Comparison of ENCODE assay signal across 1 cellular context in the genomic region with DNA sequence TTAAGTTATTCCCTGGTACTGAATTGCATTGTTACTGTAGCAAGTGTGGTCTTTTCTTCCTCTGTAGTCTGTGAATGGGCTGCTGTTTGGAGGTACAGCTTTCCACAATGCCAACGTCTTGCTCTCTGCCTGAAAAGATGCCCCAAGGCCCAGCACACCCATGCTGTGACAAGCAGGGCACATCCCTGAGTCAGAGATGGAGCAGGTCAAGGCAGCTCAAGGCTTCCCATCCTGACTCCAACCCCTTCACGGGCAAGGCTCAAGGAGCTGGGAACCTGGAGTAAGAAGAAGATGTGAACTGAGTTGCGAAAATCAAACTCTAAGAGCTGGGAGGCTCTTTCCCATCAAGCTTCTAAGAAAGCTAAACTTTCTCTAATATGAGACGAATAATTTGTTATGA.
TF ChIP-seq lines count a peak whose summit lies in the region.

No MANE protein-coding gene starts in this region.

TF ChIP-seq in WTC11, 78 proteins besides CTCF, POLR2A, EP300 and RAD21 (continued from another document):
- TF ChIP-seq, protein P1, sequence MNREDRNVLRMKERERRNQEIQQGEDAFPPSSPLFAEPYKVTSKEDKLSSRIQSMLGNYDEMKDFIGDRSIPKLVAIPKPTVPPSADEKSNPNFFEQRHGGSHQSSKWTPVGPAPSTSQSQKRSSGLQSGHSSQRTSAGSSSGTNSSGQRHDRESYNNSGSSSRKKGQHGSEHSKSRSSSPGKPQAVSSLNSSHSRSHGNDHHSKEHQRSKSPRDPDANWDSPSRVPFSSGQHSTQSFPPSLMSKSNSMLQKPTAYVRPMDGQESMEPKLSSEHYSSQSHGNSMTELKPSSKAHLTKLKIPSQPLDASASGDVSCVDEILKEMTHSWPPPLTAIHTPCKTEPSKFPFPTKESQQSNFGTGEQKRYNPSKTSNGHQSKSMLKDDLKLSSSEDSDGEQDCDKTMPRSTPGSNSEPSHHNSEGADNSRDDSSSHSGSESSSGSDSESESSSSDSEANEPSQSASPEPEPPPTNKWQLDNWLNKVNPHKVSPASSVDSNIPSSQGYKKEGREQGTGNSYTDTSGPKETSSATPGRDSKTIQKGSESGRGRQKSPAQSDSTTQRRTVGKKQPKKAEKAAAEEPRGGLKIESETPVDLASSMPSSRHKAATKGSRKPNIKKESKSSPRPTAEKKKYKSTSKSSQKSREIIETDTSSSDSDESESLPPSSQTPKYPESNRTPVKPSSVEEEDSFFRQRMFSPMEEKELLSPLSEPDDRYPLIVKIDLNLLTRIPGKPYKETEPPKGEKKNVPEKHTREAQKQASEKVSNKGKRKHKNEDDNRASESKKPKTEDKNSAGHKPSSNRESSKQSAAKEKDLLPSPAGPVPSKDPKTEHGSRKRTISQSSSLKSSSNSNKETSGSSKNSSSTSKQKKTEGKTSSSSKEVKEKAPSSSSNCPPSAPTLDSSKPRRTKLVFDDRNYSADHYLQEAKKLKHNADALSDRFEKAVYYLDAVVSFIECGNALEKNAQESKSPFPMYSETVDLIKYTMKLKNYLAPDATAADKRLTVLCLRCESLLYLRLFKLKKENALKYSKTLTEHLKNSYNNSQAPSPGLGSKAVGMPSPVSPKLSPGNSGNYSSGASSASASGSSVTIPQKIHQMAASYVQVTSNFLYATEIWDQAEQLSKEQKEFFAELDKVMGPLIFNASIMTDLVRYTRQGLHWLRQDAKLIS (CRISPR knock-in tag; IDR thresholded peaks at IDR 0.05; ENCODE audit: borderline replicate concordance): no peak
- TF ChIP-seq SOX15 (CRISPR knock-in tag; IDR thresholded peaks at IDR 0.05) (no peak), ZNF232 (CRISPR knock-in tag; IDR thresholded peaks at IDR 0.05) (no peak), TEAD1 (CRISPR knock-in tag; IDR thresholded peaks at IDR 0.05) (no peak), KAT7 (CRISPR knock-in tag; IDR thresholded peaks at IDR 0.05; ENCODE audit: borderline replicate concordance) (no peak), ZBTB21 (CRISPR knock-in tag; IDR thresholded peaks at IDR 0.05; ENCODE audit: borderline replicate concordance) (no peak), TEAD4 (CRISPR knock-in tag; IDR thresholded peaks at IDR 0.05) (no peak), ZNF138 (CRISPR knock-in tag; conservative IDR thresholded peaks at IDR 0.05) (no peak), ZNF416 (CRISPR knock-in tag; IDR thresholded peaks at IDR 0.05) (no peak), NR1H2 (CRISPR knock-in tag; IDR thresholded peaks at IDR 0.05) (no peak), EMX1 (CRISPR knock-in tag; IDR thresholded peaks at IDR 0.05) (no peak), JUN (CRISPR knock-in tag; IDR thresholded peaks at IDR 0.05) (no peak), IRF2 (CRISPR knock-in tag; IDR thresholded peaks at IDR 0.05; ENCODE audit: borderline replicate concordance, low read depth) (no peak), PRRX2 (CRISPR knock-in tag; IDR thresholded peaks at IDR 0.05) (no peak)
- TF ChIP-seq, protein P2, sequence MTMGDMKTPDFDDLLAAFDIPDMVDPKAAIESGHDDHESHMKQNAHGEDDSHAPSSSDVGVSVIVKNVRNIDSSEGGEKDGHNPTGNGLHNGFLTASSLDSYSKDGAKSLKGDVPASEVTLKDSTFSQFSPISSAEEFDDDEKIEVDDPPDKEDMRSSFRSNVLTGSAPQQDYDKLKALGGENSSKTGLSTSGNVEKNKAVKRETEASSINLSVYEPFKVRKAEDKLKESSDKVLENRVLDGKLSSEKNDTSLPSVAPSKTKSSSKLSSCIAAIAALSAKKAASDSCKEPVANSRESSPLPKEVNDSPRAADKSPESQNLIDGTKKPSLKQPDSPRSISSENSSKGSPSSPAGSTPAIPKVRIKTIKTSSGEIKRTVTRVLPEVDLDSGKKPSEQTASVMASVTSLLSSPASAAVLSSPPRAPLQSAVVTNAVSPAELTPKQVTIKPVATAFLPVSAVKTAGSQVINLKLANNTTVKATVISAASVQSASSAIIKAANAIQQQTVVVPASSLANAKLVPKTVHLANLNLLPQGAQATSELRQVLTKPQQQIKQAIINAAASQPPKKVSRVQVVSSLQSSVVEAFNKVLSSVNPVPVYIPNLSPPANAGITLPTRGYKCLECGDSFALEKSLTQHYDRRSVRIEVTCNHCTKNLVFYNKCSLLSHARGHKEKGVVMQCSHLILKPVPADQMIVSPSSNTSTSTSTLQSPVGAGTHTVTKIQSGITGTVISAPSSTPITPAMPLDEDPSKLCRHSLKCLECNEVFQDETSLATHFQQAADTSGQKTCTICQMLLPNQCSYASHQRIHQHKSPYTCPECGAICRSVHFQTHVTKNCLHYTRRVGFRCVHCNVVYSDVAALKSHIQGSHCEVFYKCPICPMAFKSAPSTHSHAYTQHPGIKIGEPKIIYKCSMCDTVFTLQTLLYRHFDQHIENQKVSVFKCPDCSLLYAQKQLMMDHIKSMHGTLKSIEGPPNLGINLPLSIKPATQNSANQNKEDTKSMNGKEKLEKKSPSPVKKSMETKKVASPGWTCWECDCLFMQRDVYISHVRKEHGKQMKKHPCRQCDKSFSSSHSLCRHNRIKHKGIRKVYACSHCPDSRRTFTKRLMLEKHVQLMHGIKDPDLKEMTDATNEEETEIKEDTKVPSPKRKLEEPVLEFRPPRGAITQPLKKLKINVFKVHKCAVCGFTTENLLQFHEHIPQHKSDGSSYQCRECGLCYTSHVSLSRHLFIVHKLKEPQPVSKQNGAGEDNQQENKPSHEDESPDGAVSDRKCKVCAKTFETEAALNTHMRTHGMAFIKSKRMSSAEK (CRISPR knock-in tag; IDR thresholded peaks at IDR 0.05; ENCODE audit: borderline replicate concordance): no peak
- TF ChIP-seq, protein P3, sequence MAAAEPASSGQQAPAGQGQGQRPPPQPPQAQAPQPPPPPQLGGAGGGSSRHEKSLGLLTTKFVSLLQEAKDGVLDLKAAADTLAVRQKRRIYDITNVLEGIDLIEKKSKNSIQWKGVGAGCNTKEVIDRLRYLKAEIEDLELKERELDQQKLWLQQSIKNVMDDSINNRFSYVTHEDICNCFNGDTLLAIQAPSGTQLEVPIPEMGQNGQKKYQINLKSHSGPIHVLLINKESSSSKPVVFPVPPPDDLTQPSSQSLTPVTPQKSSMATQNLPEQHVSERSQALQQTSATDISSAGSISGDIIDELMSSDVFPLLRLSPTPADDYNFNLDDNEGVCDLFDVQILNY (CRISPR knock-in tag; IDR thresholded peaks at IDR 0.05): no peak
- TF ChIP-seq, protein P4, sequence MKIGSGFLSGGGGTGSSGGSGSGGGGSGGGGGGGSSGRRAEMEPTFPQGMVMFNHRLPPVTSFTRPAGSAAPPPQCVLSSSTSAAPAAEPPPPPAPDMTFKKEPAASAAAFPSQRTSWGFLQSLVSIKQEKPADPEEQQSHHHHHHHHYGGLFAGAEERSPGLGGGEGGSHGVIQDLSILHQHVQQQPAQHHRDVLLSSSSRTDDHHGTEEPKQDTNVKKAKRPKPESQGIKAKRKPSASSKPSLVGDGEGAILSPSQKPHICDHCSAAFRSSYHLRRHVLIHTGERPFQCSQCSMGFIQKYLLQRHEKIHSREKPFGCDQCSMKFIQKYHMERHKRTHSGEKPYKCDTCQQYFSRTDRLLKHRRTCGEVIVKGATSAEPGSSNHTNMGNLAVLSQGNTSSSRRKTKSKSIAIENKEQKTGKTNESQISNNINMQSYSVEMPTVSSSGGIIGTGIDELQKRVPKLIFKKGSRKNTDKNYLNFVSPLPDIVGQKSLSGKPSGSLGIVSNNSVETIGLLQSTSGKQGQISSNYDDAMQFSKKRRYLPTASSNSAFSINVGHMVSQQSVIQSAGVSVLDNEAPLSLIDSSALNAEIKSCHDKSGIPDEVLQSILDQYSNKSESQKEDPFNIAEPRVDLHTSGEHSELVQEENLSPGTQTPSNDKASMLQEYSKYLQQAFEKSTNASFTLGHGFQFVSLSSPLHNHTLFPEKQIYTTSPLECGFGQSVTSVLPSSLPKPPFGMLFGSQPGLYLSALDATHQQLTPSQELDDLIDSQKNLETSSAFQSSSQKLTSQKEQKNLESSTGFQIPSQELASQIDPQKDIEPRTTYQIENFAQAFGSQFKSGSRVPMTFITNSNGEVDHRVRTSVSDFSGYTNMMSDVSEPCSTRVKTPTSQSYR (CRISPR knock-in tag; IDR thresholded peaks at IDR 0.05): no peak
- TF ChIP-seq, protein P5, sequence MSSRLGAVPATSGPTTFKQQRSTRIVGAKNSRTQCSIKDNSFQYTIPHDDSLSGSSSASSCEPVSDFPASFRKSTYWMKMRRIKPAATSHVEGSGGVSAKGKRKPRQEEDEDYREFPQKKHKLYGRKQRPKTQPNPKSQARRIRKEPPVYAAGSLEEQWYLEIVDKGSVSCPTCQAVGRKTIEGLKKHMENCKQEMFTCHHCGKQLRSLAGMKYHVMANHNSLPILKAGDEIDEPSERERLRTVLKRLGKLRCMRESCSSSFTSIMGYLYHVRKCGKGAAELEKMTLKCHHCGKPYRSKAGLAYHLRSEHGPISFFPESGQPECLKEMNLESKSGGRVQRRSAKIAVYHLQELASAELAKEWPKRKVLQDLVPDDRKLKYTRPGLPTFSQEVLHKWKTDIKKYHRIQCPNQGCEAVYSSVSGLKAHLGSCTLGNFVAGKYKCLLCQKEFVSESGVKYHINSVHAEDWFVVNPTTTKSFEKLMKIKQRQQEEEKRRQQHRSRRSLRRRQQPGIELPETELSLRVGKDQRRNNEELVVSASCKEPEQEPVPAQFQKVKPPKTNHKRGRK (CRISPR knock-in tag; IDR thresholded peaks at IDR 0.05; ENCODE audit: borderline replicate concordance): no peak
TF ChIP-seq in WTC11: peak in this region for 0.
